Comparison of ENCODE assay signal across 9 cellular contexts in the genomic region with DNA sequence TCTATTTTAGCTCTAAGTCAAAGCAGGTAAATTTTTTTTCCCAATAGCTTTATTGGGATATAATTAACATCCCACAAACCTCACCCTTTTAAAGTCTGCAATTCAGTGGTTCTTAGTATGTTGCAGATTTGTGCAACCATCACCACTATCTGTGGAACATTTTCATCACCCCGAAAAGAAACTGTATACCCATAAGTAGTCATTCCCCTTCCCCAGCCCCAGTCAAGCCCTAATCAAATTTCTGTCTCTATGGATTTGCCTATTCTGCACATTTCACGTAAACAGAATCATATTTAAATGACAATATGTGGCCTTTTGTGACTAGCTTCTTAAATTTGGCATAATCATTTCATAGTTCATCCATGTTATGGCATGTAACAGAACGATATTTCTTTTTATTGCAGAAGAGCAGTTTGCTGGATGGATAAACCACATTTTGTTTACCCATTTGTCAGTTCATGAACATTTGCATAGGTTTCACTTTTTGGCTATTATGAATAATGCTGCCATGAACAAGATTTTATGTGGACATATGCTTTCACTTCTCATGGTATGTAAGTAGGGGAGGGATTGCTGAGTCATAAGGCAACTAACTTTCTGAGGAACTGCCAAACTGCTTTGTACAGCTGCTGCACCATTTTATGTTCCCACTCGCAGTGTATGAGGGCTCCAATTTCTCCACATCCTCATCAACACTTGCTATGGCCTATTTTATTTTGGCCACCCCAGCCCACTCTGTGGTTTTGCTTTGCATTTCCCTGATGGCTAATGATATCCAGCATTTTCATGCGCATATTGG. TPM values are rescaled to one million over a fixed set of nuclear protein-coding genes. Genes with fewer than 3 reads are reported as not detected.
DNase-seq lines count a peak whose midpoint lies in the region; ATAC-seq, FAIRE-seq and TF ChIP-seq lines count a peak whose summit lies in the region.
"Had no signal": no experiment of that assay in that cellular context is flagged by ENCODE, and none has a peak within 500 bp of the region (broad histone marks: within the 10 kb centered on the region; RNA-seq: fewer than 3 reads in every experiment).

No MANE protein-coding gene starts in this region.

- H3K4me3 Mint-ChIP-seq in stimulated activated naive CD8-positive, alpha-beta T cell treated with anti-CD3 and anti-CD28 coated beads, Interleukin-15, amount 100 ng/mL, for 72 hours: no peak overlapping the region

- no peak overlapping the region for H3K4me3 ChIP-seq in MG63
- no peak overlapping the region for H3K4me3 ChIP-seq in bronchial epithelial cell (ENCODE audit: low read depth, low read length)
- H3K4me3 ChIP-seq: BLaER1 treated with 17β-estradiol and CSF1 and Interleukin-3, amounts not matched to agents 10 nM and 100 nM had no signal

- ATAC-seq in activated CD4-positive, CD25-positive, alpha-beta regulatory T cell treated with anti-CD3 and anti-CD28 coated beads, Interleukin-2, amount 50 U/mL, for 24 hours: peak; percentile 56 to 68
- peak; percentile 98 for ATAC-seq in stimulated activated naive CD8-positive, alpha-beta T cell treated with anti-CD3 and anti-CD28 coated beads, Interleukin-15, amount 100 ng/mL, for 72 hours

- H3K9me3 Mint-ChIP-seq in stimulated activated naive CD8-positive, alpha-beta T cell treated with anti-CD3 and anti-CD28 coated beads, Interleukin-15, amount 100 ng/mL, for 72 hours: no peaks in the 10 kb centered on the region

- FAIRE-seq in bronchial epithelial cell (lab: Jason Lieb, UNC): no peak

- H3K36me3 ChIP-seq in MG63: no peaks in the 10 kb centered on the region
- H3K36me3 ChIP-seq in bronchial epithelial cell (ENCODE audit: control insufficient read depth, insufficient read depth, low read length): no peaks in the 10 kb centered on the region
- H3K36me3 ChIP-seq: BLaER1 treated with 17β-estradiol and CSF1 and Interleukin-3, amounts not matched to agents 10 nM and 100 nM had no signal

- H3K27ac Mint-ChIP-seq in stimulated activated naive CD8-positive, alpha-beta T cell treated with anti-CD3 and anti-CD28 coated beads, Interleukin-15, amount 100 ng/mL, for 72 hours: no peak overlapping the region

- peaks cover 9% of the 10 kb centered on the region for H3K4me1 Mint-ChIP-seq in stimulated activated naive CD8-positive, alpha-beta T cell treated with anti-CD3 and anti-CD28 coated beads, Interleukin-15, amount 100 ng/mL, for 72 hours

- H3K27me3 ChIP-seq in MG63: no peaks in the 10 kb centered on the region
- no peaks in the 10 kb centered on the region for H3K27me3 ChIP-seq in bronchial epithelial cell (ENCODE audit: control insufficient read depth, insufficient read depth, low read length)
- H3K27me3 ChIP-seq: BLaER1 treated with 17β-estradiol and CSF1 and Interleukin-3, amounts not matched to agents 10 nM and 100 nM had no signal

- TF ChIP-seq CTCF in bronchial epithelial cell (IDR thresholded peaks at IDR 0.05; ENCODE audit: insufficient read depth, low read length, severe bottlenecking): no peak

- no peak for DNase-seq in activated CD4-positive, CD25-positive, alpha-beta regulatory T cell (lab: John Stamatoyannopoulos, UW)
- peak; percentile 51 for DNase-seq in H4 (ENCODE audit: low spot score)
- peak; percentile 36 for DNase-seq in MG63
- peak; percentile 78 for DNase-seq in bronchial epithelial cell (ENCODE audit: low read depth)
- DNase-seq in stimulated activated naive CD8-positive, alpha-beta T cell treated with anti-CD3 and anti-CD28 coated beads, Interleukin-15, amount 100 ng/mL, for 72 hours: peak; percentile 9 to 15
- DNase-seq in NCI-H345 treated with DMSO at 0.1 percent for 48 hours (lab: John Stamatoyannopoulos, UW; ENCODE audit: unreplicated experiment): no peak
- no peak for DNase-seq in DMS153 treated with DMSO at 0.1 percent for 48 hours (lab: John Stamatoyannopoulos, UW; ENCODE audit: unreplicated experiment)

- H3K9me3 ChIP-seq in MG63: no peaks in the 10 kb centered on the region
- H3K9me3 ChIP-seq: BLaER1 treated with 17β-estradiol and CSF1 and Interleukin-3, amounts not matched to agents 10 nM and 100 nM had no signal

- H3K27me3 Mint-ChIP-seq in stimulated activated naive CD8-positive, alpha-beta T cell treated with anti-CD3 and anti-CD28 coated beads, Interleukin-15, amount 100 ng/mL, for 72 hours: no peaks in the 10 kb centered on the region

RNA-seq across cellular contexts. Expression of a gene that starts 10.9 kb away (rescaled TPM):
- total RNA-seq in H4 (2014; rRNA removed; shearing (Covaris generic)): 1.4 and 2.5 TPM in 2 replicates
- total RNA-seq in MG63 (2014; rRNA removed; shearing (Covaris generic); ENCODE audit: low replicate concordance): 0.86 and 6.9 TPM in 2 replicates
- total RNA-seq in bronchial epithelial cell: 0.79 and 1.5 TPM in 2 replicates

RNA-seq across cellular contexts. Expression of a gene that starts 48.9 kb away (rescaled TPM):
- total RNA-seq in H4 (2014; rRNA removed; shearing (Covaris generic)): 173 and 188 TPM in 2 replicates
- 76.1 and 127 TPM in 2 replicates for total RNA-seq in MG63 (2014; rRNA removed; shearing (Covaris generic); ENCODE audit: low replicate concordance)
- 51.9 and 70.8 TPM in 2 replicates for total RNA-seq in bronchial epithelial cell

Comparison
In these comparisons a context has a peak if more than half of its experiments do, and no peak if none do; other contexts are left out.
1. DNase-seq: peak in H4 (single experiment), MG63 (single experiment), bronchial epithelial cell (single experiment) and stimulated activated naive CD8-positive, alpha-beta T cell treated with anti-CD3 and anti-CD28 coated beads, Interleukin-15, amount 100 ng/mL, for 72 hours (2 of 2); none in activated CD4-positive, CD25-positive, alpha-beta regulatory T cell (0 of 4), NCI-H345 treated with DMSO at 0.1 percent for 48 hours (single experiment) and DMS153 treated with DMSO at 0.1 percent for 48 hours (single experiment).